ENCODE assay signal across 8 cellular contexts in genomic region chr7:30276203-30276900, GRCh38. TPM values are rescaled to one million over a fixed set of nuclear protein-coding genes. Genes with fewer than 3 reads are reported as not detected.
DNase-seq lines count a peak whose midpoint lies in the region; ATAC-seq, FAIRE-seq and TF ChIP-seq lines count a peak whose summit lies in the region.

No MANE protein-coding gene starts in this region.

- no peak overlapping the region for H3K27ac Mint-ChIP-seq in activated CD8-positive, alpha-beta T cell treated with anti-CD3 and anti-CD28 coated beads for 36 hours
- peak overlapping the region in 1 of 6 donors; percentile 54 for H3K27ac Mint-ChIP-seq in naive B cell

- no TSS peak for BruUV-seq in endothelial cell of umbilical vein (replicated peaks; lab: Mats Ljungman, UMichigan)

- H3K27me3 Mint-ChIP-seq in activated CD8-positive, alpha-beta T cell treated with anti-CD3 and anti-CD28 coated beads for 36 hours = no peaks in the 10 kb centered on the region
- H3K27me3 Mint-ChIP-seq in naive B cell = no peaks in the 10 kb centered on the region

- no peaks in the 10 kb centered on the region for H3K9me1 ChIP-seq in endothelial cell of umbilical vein (replicated peaks; ENCODE audit: control insufficient read depth, extremely low read depth, insufficient read depth, low read length)

- H3K4me2 ChIP-seq in endothelial cell of umbilical vein (ENCODE audit: insufficient read depth, low read length) = no peak overlapping the region

- H3K4me1 ChIP-seq in endothelial cell of umbilical vein (ENCODE audit: control insufficient read depth, extremely low read depth, insufficient read depth, low read length) = no peaks in the 10 kb centered on the region
- peaks cover 3% of the 10 kb centered on the region for H3K4me1 ChIP-seq in upper lobe of right lung

- peaks cover 9% of the 10 kb centered on the region for H3K4me1 Mint-ChIP-seq in activated CD8-positive, alpha-beta T cell treated with anti-CD3 and anti-CD28 coated beads for 36 hours (ENCODE audit: low read depth)
- peaks cover 12 to 20% (median 13%) of the 10 kb centered on the region in 3 donors for H3K4me1 Mint-ChIP-seq in naive B cell

- FAIRE-seq in endothelial cell of umbilical vein (lab: Jason Lieb, UNC) = no peak

- no peak overlapping the region for H3K4me3 Mint-ChIP-seq in activated CD8-positive, alpha-beta T cell treated with anti-CD3 and anti-CD28 coated beads for 36 hours
- no peak overlapping the region for H3K4me3 Mint-ChIP-seq in naive B cell

- CTCF ChIA-PET in activated CD8-positive, alpha-beta T cell treated with anti-CD3 and anti-CD28 coated beads for 36 hours (lab: Charles Lee) = interaction anchor here (0.6 to 7.7 kb wide), 45 partner anchors 10 to 464 kb away, joined by 3 to 96 read pairs (median 4); partner anchors contain the start of genes MTURN and NOD1
- CTCF ChIA-PET in endothelial cell of umbilical vein (lab: Charles Lee) = interaction anchor here (0.5 to 6.6 kb wide), 42 partner anchors 8 to 846 kb away, joined by 3 to 96 read pairs (median 4); partner anchors contain the start of gene NOD1

- H3K9me3 ChIP-seq in endothelial cell of umbilical vein (replicated peaks; ENCODE audit: control insufficient read depth, insufficient read depth, low read length) (no peaks in the 10 kb centered on the region), upper lobe of right lung (no peaks in the 10 kb centered on the region)

- H2AFZ ChIP-seq in endothelial cell of umbilical vein (ENCODE audit: low read depth, low read length) = no peak overlapping the region

- no peaks in the 10 kb centered on the region for H3K9me3 Mint-ChIP-seq in activated CD8-positive, alpha-beta T cell treated with anti-CD3 and anti-CD28 coated beads for 36 hours
- no peaks in the 10 kb centered on the region for H3K9me3 Mint-ChIP-seq in naive B cell

- no peak overlapping the region for H3K27ac ChIP-seq in endothelial cell of umbilical vein (ENCODE audit: insufficient read depth, low read depth, low read length)
- H3K27ac ChIP-seq in upper lobe of right lung = no peak overlapping the region

- intact Hi-C loops in activated CD8-positive, alpha-beta T cell treated with anti-CD3 and anti-CD28 coated beads for 36 hours (cut with micrococcal nuclease) = loop anchor here (5.0 to 10.0 kb wide), 5 partner anchors 76 to 286 kb away; partner anchors contain the start of gene GGCT
- intact Hi-C loops in endothelial cell of umbilical vein (cut with micrococcal nuclease) (loop anchor here (1.0 to 5.0 kb wide), 4 partner anchors 112 to 466 kb away; no protein-coding TSS in a partner anchor), upper lobe of right lung (cut with DNase I) (no loop called here)

- no peaks in the 10 kb centered on the region for H4K20me1 ChIP-seq in endothelial cell of umbilical vein (replicated peaks; ENCODE audit: control insufficient read depth, extremely low read depth, insufficient read depth, low read length)

- no peak overlapping the region for H3K9ac ChIP-seq in endothelial cell of umbilical vein (replicated peaks; ENCODE audit: extremely low read depth, insufficient read depth, low read length)

- TF ChIP-seq CTCF in activated CD8-positive, alpha-beta T cell treated with anti-CD3 and anti-CD28 coated beads for 36 hours (IDR thresholded peaks at IDR 0.05) = peak; percentile 78
- TF ChIP-seq CTCF in endothelial cell of umbilical vein (IDR thresholded peaks at IDR 0.05; ENCODE audit: extremely low read depth in 1 of 2, insufficient read depth in 1 of 2, low read depth in 1 of 2, low read length in 2 of 2) = peak; percentile 52 to 72
- peak; percentile 63 for TF ChIP-seq CTCF in upper lobe of right lung (IDR thresholded peaks at IDR 0.05)

- TF ChIP-seq POLR2A in endothelial cell of umbilical vein (IDR thresholded peaks at IDR 0.05; ENCODE audit: low read depth, low read length) = no peak

- POLR2A ChIA-PET in activated CD8-positive, alpha-beta T cell treated with anti-CD3 and anti-CD28 coated beads for 36 hours (lab: Charles Lee) = interaction anchor here (0.9 kb wide), 1 partner anchor 10 kb away, joined by 3 read pairs; no protein-coding TSS in a partner anchor
- POLR2A ChIA-PET in endothelial cell of umbilical vein (lab: Charles Lee) = no interaction called here

- ATAC-seq in activated CD8-positive, alpha-beta T cell treated with anti-CD3 and anti-CD28 coated beads for 36 hours = peak; percentile 74
- ATAC-seq in naive B cell (ENCODE audit: low read depth in 2 of 2) = peak; percentile 65 to 72
- ATAC-seq in upper lobe of right lung = peak; percentile 52

- DNase-seq in DMS114 treated with DMSO at 0.1 percent for 48 hours (lab: John Stamatoyannopoulos, UW; ENCODE audit: unreplicated experiment) (peak; percentile 67), H4 (ENCODE audit: low spot score) (peak; percentile 73), NCI-H226 (peak; percentile 48), endothelial cell of umbilical vein (ENCODE audit: low read depth, low spot score) (peak; percentile 69), naive B cell (peak; percentile 40), upper lobe of right lung (no peak), T1000 (lab: John Stamatoyannopoulos, UW) (no peak)
- peak; percentile 71 for DNase-seq in activated CD8-positive, alpha-beta T cell treated with anti-CD3 and anti-CD28 coated beads for 36 hours

- H3K36me3 Mint-ChIP-seq in activated CD8-positive, alpha-beta T cell treated with anti-CD3 and anti-CD28 coated beads for 36 hours (ENCODE audit: low read depth) = no peaks in the 10 kb centered on the region
- H3K36me3 Mint-ChIP-seq in naive B cell = no peaks in the 10 kb centered on the region

- H3K27me3 ChIP-seq in endothelial cell of umbilical vein (ENCODE audit: control insufficient read depth in 2 of 2, insufficient read depth in 2 of 2, low read length in 2 of 2) = peaks cover 0 to 2% of the 10 kb centered on the region in 2 experiments
- H3K27me3 ChIP-seq in upper lobe of right lung = no peaks in the 10 kb centered on the region

- no peaks in the 10 kb centered on the region for H3K79me2 ChIP-seq in endothelial cell of umbilical vein (ENCODE audit: control insufficient read depth, insufficient read depth, low read length)

- no peak overlapping the region for H3K4me3 ChIP-seq in endothelial cell of umbilical vein (replicated peaks in 1 of 3; ENCODE audit: insufficient read depth in 1 of 3, low read depth in 1 of 3, low read length in 3 of 3)
- no peak overlapping the region for H3K4me3 ChIP-seq in upper lobe of right lung

- H3K36me3 ChIP-seq in endothelial cell of umbilical vein (ENCODE audit: control insufficient read depth in 2 of 2, extremely low read depth in 1 of 2, insufficient read depth in 2 of 2, low read length in 2 of 2) (no peaks in the 10 kb centered on the region), upper lobe of right lung (no peaks in the 10 kb centered on the region)

- dilution Hi-C loops in endothelial cell of umbilical vein (cut with MboI; ENCODE audit: extremely low pct_ligation_motif_present, low sequenced_read_pairs) = no loop called here

TF ChIP-seq in endothelial cell of umbilical vein, 7 proteins besides CTCF, POLR2A, EP300 and RAD21:
- TF ChIP-seq MYC (IDR thresholded peaks at IDR 0.05; ENCODE audit: low read depth, low read length) (no peak), POLR2AphosphoS5 (IDR thresholded peaks at IDR 0.05; ENCODE audit: insufficient read depth, low read depth, low read length) (no peak), GATA2 (IDR thresholded peaks at IDR 0.05; ENCODE audit: insufficient read depth, insufficient read length, low read depth, low read length) (no peak), EZH2 (IDR thresholded peaks at IDR 0.05; ENCODE audit: borderline replicate concordance, low read depth, low read length, severe bottlenecking) (no peak), JUN (IDR thresholded peaks at IDR 0.05; ENCODE audit: borderline replicate concordance, insufficient read depth, insufficient read length, low read depth) (no peak), MAX (IDR thresholded peaks at IDR 0.05; ENCODE audit: insufficient read depth, insufficient read length) (no peak), FOS (IDR thresholded peaks at IDR 0.05; ENCODE audit: borderline replicate concordance, insufficient read depth, low read length) (no peak)
TF ChIP-seq in endothelial cell of umbilical vein: peak in this region for 0.

RNA-seq across cellular contexts. Expression of gene ZNRF2, which starts 8.0 kb away (rescaled TPM):
- total RNA-seq in H4 (2014; rRNA removed; shearing (Covaris generic)) = 12.7 and 13.6 TPM in 2 replicates
- 1 to 10 TPM; 8.9 to 9.7 TPM for total RNA-seq in activated CD8-positive, alpha-beta T cell treated with anti-CD3 and anti-CD28 coated beads for 36 hours
- total RNA-seq in endothelial cell of umbilical vein = 5.7 and 5.9 TPM in 2 replicates
- 0.96 and 1.4 TPM in 2 replicates for polyA plus RNA-seq in endothelial cell of umbilical vein
- polyA plus RNA-seq in endothelial cell of umbilical vein (2011; cell fraction: cytosol; rRNA removed) = 1.3 and 1.5 TPM in 2 replicates
- 1.9 and 2.7 TPM in 2 replicates for polyA plus RNA-seq in endothelial cell of umbilical vein (2011; cell fraction: nucleus; rRNA removed)
- 1.3 and 2.3 TPM in 2 replicates for polyA plus RNA-seq in endothelial cell of umbilical vein (2012)
- polyA minus RNA-seq in endothelial cell of umbilical vein = 1.3 TPM in 2 replicates
- polyA minus RNA-seq in endothelial cell of umbilical vein (2011; cell fraction: cytosol; rRNA and poly(A)+ RNA removed) = 12.8 TPM
- polyA minus RNA-seq in endothelial cell of umbilical vein (2011; cell fraction: nucleus; rRNA and poly(A)+ RNA removed) = 7.1 and 10.0 TPM in 2 replicates
- polyA plus RNA-seq in naive B cell (ENCODE audit: low read depth in 6 of 6) = 1 to 10 TPM in 5 of 6 donors, under 1 TPM in 1; 0.84 to 7.7 (median 2.8) TPM
- total RNA-seq in upper lobe of right lung = 24.6 TPM

Comparison
In these comparisons a context has a peak if more than half of its experiments do, and no peak if none do; other contexts are left out.
1. DNase-seq: peak in DMS114 treated with DMSO at 0.1 percent for 48 hours (single experiment), H4 (single experiment), NCI-H226 (single experiment), activated CD8-positive, alpha-beta T cell treated with anti-CD3 and anti-CD28 coated beads for 36 hours (single experiment), endothelial cell of umbilical vein (single experiment) and naive B cell (single experiment); none in upper lobe of right lung (single experiment) and T1000 (single experiment).
2. Peak in every context shown above with its lines, with median percentiles within 50 percentile points of each other: ATAC-seq and CTCF ChIP-seq.